ENCODE assay signal across 1 cellular context in the genomic region with DNA sequence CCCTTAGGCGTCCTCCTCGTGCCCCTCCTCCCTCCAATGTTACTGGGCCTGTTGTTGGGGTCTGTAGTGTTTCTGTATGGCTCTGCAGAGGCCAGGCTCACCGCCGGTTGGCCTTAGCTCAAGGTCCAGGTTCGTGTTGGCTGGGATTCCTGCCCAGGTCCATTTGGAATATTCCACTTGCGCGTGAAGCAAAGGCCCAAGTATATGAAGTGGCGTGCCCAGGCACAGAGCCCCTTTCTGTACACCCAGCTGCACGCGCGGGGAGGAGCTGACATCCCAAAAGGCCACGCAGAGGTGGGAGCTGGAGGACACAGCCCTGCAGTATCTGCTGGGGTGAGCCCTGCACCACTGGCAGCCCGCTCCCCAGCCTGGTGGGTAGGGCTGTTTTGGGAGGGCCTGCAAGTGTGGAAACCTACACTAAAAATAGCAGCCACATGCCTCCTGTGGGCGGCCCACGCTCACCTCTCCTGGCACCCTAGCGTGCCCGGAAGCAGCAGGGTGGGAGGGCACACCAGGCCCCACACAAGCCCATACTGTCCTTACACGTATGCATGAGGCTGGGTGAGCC.
TF ChIP-seq lines count a peak whose summit lies in the region.

No MANE protein-coding gene starts in this region.

TF ChIP-seq in HepG2, 621 proteins besides CTCF, POLR2A, EP300 and RAD21 (continued from another document and continues in another):
- TF ChIP-seq, protein P1, sequence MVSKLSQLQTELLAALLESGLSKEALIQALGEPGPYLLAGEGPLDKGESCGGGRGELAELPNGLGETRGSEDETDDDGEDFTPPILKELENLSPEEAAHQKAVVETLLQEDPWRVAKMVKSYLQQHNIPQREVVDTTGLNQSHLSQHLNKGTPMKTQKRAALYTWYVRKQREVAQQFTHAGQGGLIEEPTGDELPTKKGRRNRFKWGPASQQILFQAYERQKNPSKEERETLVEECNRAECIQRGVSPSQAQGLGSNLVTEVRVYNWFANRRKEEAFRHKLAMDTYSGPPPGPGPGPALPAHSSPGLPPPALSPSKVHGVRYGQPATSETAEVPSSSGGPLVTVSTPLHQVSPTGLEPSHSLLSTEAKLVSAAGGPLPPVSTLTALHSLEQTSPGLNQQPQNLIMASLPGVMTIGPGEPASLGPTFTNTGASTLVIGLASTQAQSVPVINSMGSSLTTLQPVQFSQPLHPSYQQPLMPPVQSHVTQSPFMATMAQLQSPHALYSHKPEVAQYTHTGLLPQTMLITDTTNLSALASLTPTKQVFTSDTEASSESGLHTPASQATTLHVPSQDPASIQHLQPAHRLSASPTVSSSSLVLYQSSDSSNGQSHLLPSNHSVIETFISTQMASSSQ (IDR thresholded peaks at IDR 0.05; ENCODE audit: low read depth) = no peak
- TF ChIP-seq, protein P1 (CRISPR knock-in tag; IDR thresholded peaks at IDR 0.05; ENCODE audit: borderline replicate concordance) = no peak
- peak; percentile 57; the same call in 1 of the 2 replicates for TF ChIP-seq THAP9 (CRISPR knock-in tag; IDR thresholded peaks at IDR 0.05; ENCODE audit: borderline replicate concordance)
- no peak for TF ChIP-seq AGO1 (IDR thresholded peaks at IDR 0.05; ENCODE audit: low read depth, low read length, poor library complexity, severe bottlenecking)
- no peak for TF ChIP-seq CREB3 (CRISPR knock-in tag; IDR thresholded peaks at IDR 0.05)
- TF ChIP-seq LRRFIP1 (CRISPR knock-in tag; conservative IDR thresholded peaks at IDR 0.05) = no peak
- TF ChIP-seq ZNF510 (CRISPR knock-in tag; IDR thresholded peaks at IDR 0.05; ENCODE audit: low read depth) = no peak
- peak; percentile 25; the same call in 1 of the 2 replicates for TF ChIP-seq MXD1 (CRISPR knock-in tag; IDR thresholded peaks at IDR 0.05)
- no peak for TF ChIP-seq KDM2A (CRISPR knock-in tag; IDR thresholded peaks at IDR 0.05; ENCODE audit: borderline replicate concordance, low read depth)
- TF ChIP-seq SKI (IDR thresholded peaks at IDR 0.05; ENCODE audit: partially characterized antibody) = no peak
- TF ChIP-seq ZNF264 (CRISPR knock-in tag; IDR thresholded peaks at IDR 0.05) = 0 out of 2 replicates have a peak, but pooled peaks have one; percentile 65
- peak; percentile 69 for TF ChIP-seq HOXA3 (CRISPR knock-in tag; IDR thresholded peaks at IDR 0.05)
- peak; percentile 36 for TF ChIP-seq HNRNPLL (IDR thresholded peaks at IDR 0.05; ENCODE audit: low read depth, low read length, poor library complexity, severe bottlenecking)
- TF ChIP-seq ZNF615 (CRISPR knock-in tag; IDR thresholded peaks at IDR 0.05; ENCODE audit: borderline replicate concordance) = no peak
- TF ChIP-seq ZNF468 (CRISPR knock-in tag; IDR thresholded peaks at IDR 0.05) = no peak
- TF ChIP-seq, protein P2, sequence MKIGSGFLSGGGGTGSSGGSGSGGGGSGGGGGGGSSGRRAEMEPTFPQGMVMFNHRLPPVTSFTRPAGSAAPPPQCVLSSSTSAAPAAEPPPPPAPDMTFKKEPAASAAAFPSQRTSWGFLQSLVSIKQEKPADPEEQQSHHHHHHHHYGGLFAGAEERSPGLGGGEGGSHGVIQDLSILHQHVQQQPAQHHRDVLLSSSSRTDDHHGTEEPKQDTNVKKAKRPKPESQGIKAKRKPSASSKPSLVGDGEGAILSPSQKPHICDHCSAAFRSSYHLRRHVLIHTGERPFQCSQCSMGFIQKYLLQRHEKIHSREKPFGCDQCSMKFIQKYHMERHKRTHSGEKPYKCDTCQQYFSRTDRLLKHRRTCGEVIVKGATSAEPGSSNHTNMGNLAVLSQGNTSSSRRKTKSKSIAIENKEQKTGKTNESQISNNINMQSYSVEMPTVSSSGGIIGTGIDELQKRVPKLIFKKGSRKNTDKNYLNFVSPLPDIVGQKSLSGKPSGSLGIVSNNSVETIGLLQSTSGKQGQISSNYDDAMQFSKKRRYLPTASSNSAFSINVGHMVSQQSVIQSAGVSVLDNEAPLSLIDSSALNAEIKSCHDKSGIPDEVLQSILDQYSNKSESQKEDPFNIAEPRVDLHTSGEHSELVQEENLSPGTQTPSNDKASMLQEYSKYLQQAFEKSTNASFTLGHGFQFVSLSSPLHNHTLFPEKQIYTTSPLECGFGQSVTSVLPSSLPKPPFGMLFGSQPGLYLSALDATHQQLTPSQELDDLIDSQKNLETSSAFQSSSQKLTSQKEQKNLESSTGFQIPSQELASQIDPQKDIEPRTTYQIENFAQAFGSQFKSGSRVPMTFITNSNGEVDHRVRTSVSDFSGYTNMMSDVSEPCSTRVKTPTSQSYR (CRISPR knock-in tag; IDR thresholded peaks at IDR 0.05; ENCODE audit: borderline replicate concordance) = peak; percentile 55; the same call in 1 of the 2 replicates
- peak; percentile 41; the same call in 1 of the 2 replicates for TF ChIP-seq HNF4G (IDR thresholded peaks at IDR 0.05; ENCODE audit: borderline replicate concordance, low read depth, low read length)
- 0 out of 2 replicates have a peak, but pooled peaks have one; percentile 18 for TF ChIP-seq HNF4G (CRISPR knock-in tag; IDR thresholded peaks at IDR 0.05; ENCODE audit: borderline replicate concordance, low read depth)
- TF ChIP-seq, protein P3, sequence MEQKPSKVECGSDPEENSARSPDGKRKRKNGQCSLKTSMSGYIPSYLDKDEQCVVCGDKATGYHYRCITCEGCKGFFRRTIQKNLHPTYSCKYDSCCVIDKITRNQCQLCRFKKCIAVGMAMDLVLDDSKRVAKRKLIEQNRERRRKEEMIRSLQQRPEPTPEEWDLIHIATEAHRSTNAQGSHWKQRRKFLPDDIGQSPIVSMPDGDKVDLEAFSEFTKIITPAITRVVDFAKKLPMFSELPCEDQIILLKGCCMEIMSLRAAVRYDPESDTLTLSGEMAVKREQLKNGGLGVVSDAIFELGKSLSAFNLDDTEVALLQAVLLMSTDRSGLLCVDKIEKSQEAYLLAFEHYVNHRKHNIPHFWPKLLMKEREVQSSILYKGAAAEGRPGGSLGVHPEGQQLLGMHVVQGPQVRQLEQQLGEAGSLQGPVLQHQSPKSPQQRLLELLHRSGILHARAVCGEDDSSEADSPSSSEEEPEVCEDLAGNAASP (CRISPR knock-in tag; IDR thresholded peaks at IDR 0.05; ENCODE audit: borderline replicate concordance) = peak; percentile 21; the same call in 1 of the 2 replicates
- no peak for TF ChIP-seq ARNT (IDR thresholded peaks at IDR 0.05)
- TF ChIP-seq ZNF878 (CRISPR knock-in tag; IDR thresholded peaks at IDR 0.05) = no peak
- TF ChIP-seq ZNF792 (CRISPR knock-in tag; IDR thresholded peaks at IDR 0.05) = no peak; the same call in 1 of the 2 replicates
- TF ChIP-seq RNF219 (CRISPR knock-in tag; IDR thresholded peaks at IDR 0.05) = no peak
- TF ChIP-seq TBP (CRISPR knock-in tag; IDR thresholded peaks at IDR 0.05) = no peak
- TF ChIP-seq ZNF781 (CRISPR knock-in tag; IDR thresholded peaks at IDR 0.05; ENCODE audit: borderline replicate concordance, not compliant biosample characterization) = no peak
- TF ChIP-seq RBM39 (IDR thresholded peaks at IDR 0.05; ENCODE audit: low read depth, low read length, poor library complexity, severe bottlenecking) = no peak
- TF ChIP-seq NCOR1 (IDR thresholded peaks at IDR 0.05; ENCODE audit: borderline replicate concordance, low read length) = peak; percentile 58; the same call in 1 of the 2 replicates
- TF ChIP-seq, protein P4, sequence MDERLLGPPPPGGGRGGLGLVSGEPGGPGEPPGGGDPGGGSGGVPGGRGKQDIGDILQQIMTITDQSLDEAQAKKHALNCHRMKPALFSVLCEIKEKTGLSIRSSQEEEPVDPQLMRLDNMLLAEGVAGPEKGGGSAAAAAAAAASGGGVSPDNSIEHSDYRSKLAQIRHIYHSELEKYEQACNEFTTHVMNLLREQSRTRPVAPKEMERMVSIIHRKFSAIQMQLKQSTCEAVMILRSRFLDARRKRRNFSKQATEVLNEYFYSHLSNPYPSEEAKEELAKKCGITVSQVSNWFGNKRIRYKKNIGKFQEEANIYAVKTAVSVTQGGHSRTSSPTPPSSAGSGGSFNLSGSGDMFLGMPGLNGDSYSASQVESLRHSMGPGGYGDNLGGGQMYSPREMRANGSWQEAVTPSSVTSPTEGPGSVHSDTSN (CRISPR knock-in tag; IDR thresholded peaks at IDR 0.05) = no peak
- no peak for TF ChIP-seq ZNF235 (CRISPR knock-in tag; IDR thresholded peaks at IDR 0.05; ENCODE audit: borderline replicate concordance)
- TF ChIP-seq DDIT3 (CRISPR knock-in tag; IDR thresholded peaks at IDR 0.05) = no peak
- TF ChIP-seq ZBTB14 (CRISPR knock-in tag; IDR thresholded peaks at IDR 0.05) = no peak
- TF ChIP-seq ZNF296 (CRISPR knock-in tag; conservative IDR thresholded peaks at IDR 0.05) = no peak
